Comparison of ENCODE assay signal across 17 cellular contexts in the genomic region with DNA sequence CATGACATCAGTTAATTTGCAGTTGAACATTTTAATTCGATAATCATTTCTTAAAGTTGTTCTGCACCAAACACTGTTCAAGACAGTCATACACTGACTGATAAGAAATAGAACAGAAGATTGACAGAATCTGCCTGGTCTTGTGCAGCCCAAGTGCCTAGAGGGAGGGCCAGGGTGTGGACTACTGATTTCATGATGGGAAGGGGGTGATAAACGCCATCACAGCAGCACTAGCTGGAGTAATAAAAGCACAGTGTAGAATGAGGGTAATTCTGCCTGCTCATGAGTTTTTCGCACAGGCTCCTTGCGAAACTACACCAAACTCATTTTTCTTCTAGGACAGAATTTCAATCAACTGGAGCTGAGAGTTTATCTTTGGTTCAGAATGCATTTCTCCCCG.
A peak's percentile ranks its signal among the peaks of the same experiment; 100 is the strongest.
DNase-seq lines count a peak whose midpoint lies in the region; FAIRE-seq and TF ChIP-seq lines count a peak whose summit lies in the region.
"Had no signal": no experiment of that assay in that cellular context is flagged by ENCODE, and none has a peak within 500 bp of the region (broad histone marks: within the 10 kb centered on the region; RNA-seq: fewer than 3 reads in every experiment).

No MANE protein-coding gene starts in this region.

- H2AFZ ChIP-seq in H1 (ENCODE audit: low read length) (peak overlapping the region; percentile 55; the same call in 1 of the 2 replicates), trophoblast cell (ENCODE audit: insufficient read depth, low read length, poor library complexity) (no peak overlapping the region), osteoblast (ENCODE audit: low read length) (no peak overlapping the region)

- no peak for TF ChIP-seq RAD21 in H1 (IDR thresholded peaks at IDR 0.05 in 1 of 2, conservative IDR thresholded peaks at IDR 0.05 in 1 of 2; ENCODE audit: low read depth in 2 of 2, low read length in 2 of 2)

- H2AK5ac ChIP-seq in H1 (ENCODE audit: low read depth, low read length) = no peak overlapping the region
- no peak overlapping the region for H2AK5ac ChIP-seq in trophoblast cell (ENCODE audit: low read length)

- 94% methylated on average over 4 of the region's 5 CpGs; no CpG with 5 or more reads in 1 of the 2 experiments for WGBS in H1 (ENCODE audit: extremely low coverage in 1 of 2, insufficient coverage in 1 of 2, insufficient read length in 1 of 2, insufficient replicate concordance in 2 of 2, low coverage in 1 of 2, low lambda C conversion rate in 2 of 2, missing lambda C conversion rate in 1 of 2), 2 experiments
- no CpG with 5 or more reads among the region's 5 CpGs for WGBS in trophoblast cell (ENCODE audit: extremely low coverage, insufficient coverage, insufficient read length)

- H3K14ac ChIP-seq in H1 (ENCODE audit: insufficient read length) (no peak overlapping the region), trophoblast cell (ENCODE audit: low read length) (no peak overlapping the region)

- no peaks in the 10 kb centered on the region for H3K36me3 ChIP-seq in H1 (ENCODE audit: control insufficient read depth in 2 of 4, insufficient read depth in 4 of 4, low read length in 3 of 4)
- H3K36me3 ChIP-seq in trophoblast cell (ENCODE audit: control insufficient read depth in 1 of 2, insufficient read depth in 2 of 2, low read length in 2 of 2) = no peaks in the 10 kb centered on the region
- no peaks in the 10 kb centered on the region for H3K36me3 ChIP-seq in osteoblast (ENCODE audit: insufficient read depth, low read length)
- H3K36me3 ChIP-seq: BLaER1 had no signal

- H4K12ac ChIP-seq in trophoblast cell (ENCODE audit: low read depth, low read length) = no peak overlapping the region

- H2BK20ac ChIP-seq in H1 (ENCODE audit: low read length) = no peak overlapping the region

- H3K4me2 ChIP-seq in H1 (ENCODE audit: insufficient read depth in 1 of 2, low read depth in 2 of 2, low read length in 2 of 2) (no peak overlapping the region), trophoblast cell (ENCODE audit: low read length) (no peak overlapping the region), osteoblast (ENCODE audit: insufficient read depth, low read length) (no peak overlapping the region)
- H3K4me2 ChIP-seq: BLaER1 had no signal

- H3K79me2 ChIP-seq in H1 (ENCODE audit: control insufficient read depth in 1 of 2, insufficient read depth in 2 of 2, low read length in 2 of 2) (no peaks in the 10 kb centered on the region), trophoblast cell (ENCODE audit: control insufficient read depth, insufficient read depth, low read length, poor library complexity) (no peaks in the 10 kb centered on the region), osteoblast (ENCODE audit: insufficient read depth, low read length) (no peaks in the 10 kb centered on the region)

- H2BK120ac ChIP-seq in H1 (replicated peaks; ENCODE audit: low read depth, low read length) = no peak overlapping the region
- no peak overlapping the region for H2BK120ac ChIP-seq in trophoblast cell (ENCODE audit: insufficient read depth, low read length, poor library complexity)

- FAIRE-seq in H54 (lab: Jason Lieb, UNC) = peak; percentile 60
- no peak for FAIRE-seq in H1 (lab: Jason Lieb, UNC)
- FAIRE-seq: GM19239 had no signal

- DNase-seq in H54 (ENCODE audit: insufficient read length, low spot score) (no peak), OCI-M1 (lab: John Stamatoyannopoulos, UW) (peak; percentile 38), H1 (ENCODE audit: low read depth in 1 of 2, low spot score in 2 of 2) (no peak), trophoblast cell (no peak), NCI-H146 (lab: John Stamatoyannopoulos, UW) (no peak), osteoblast (ENCODE audit: insufficient read length, low spot score, missing footprints) (no peak), EL (no peak)
- DNase-seq: 8988T; AML-193; Caco-2; CD8-positive, alpha-beta memory T cell; DND-41; GF-D8; H9; HFFc6 had no signal

- H3K27ac ChIP-seq in H1 (ENCODE audit: low read depth, low read length) = no peak overlapping the region
- H3K27ac ChIP-seq in trophoblast cell (ENCODE audit: low read depth, low read length) = no peak overlapping the region
- no peak overlapping the region for H3K27ac ChIP-seq in osteoblast (ENCODE audit: low read depth, low read length)
- H3K27ac ChIP-seq: BLaER1 had no signal

- no peak overlapping the region for H4K8ac ChIP-seq in H1 (ENCODE audit: extremely low read depth, insufficient read depth, low read length)
- H4K8ac ChIP-seq in trophoblast cell (ENCODE audit: low read depth, low read length) = no peak overlapping the region

- H3K4me3 ChIP-seq in H1 (ENCODE audit: extremely low read depth in 1 of 4, insufficient read depth in 2 of 4, low read depth in 3 of 4, low read length in 4 of 4) (no peak overlapping the region), trophoblast cell (ENCODE audit: low read depth, low read length) (no peak overlapping the region), osteoblast (ENCODE audit: insufficient read depth, low read length) (no peak overlapping the region)
- H3K4me3 ChIP-seq: BLaER1 had no signal

- no peak overlapping the region for H3K56ac ChIP-seq in H1 (replicated peaks; ENCODE audit: insufficient read length, low read depth, low read length)

- H2BK12ac ChIP-seq in H1 (ENCODE audit: low read depth, low read length) (no peak overlapping the region), trophoblast cell (ENCODE audit: low read length) (no peak overlapping the region)

- H3K18ac ChIP-seq in H1 (ENCODE audit: extremely low read depth, low read length) = no peak overlapping the region
- H3K18ac ChIP-seq in trophoblast cell (ENCODE audit: low read length) = no peak overlapping the region

- H3K9me3 ChIP-seq in H1 (ENCODE audit: insufficient read depth in 2 of 2, low read depth in 1 of 2, low read length in 1 of 2) = no peaks in the 10 kb centered on the region
- no peaks in the 10 kb centered on the region for H3K9me3 ChIP-seq in trophoblast cell (ENCODE audit: insufficient read depth, low read depth, low read length)
- no peaks in the 10 kb centered on the region for H3K9me3 ChIP-seq in osteoblast (ENCODE audit: low read depth, low read length)
- H3K9me3 ChIP-seq: BLaER1, Caco-2 had no signal

- H2BK15ac ChIP-seq in H1 (ENCODE audit: low read length) = no peak overlapping the region

- H2BK5ac ChIP-seq in H1 (ENCODE audit: low read depth, low read length) (no peak overlapping the region), trophoblast cell (ENCODE audit: low read depth, low read length, poor library complexity) (no peak overlapping the region)

- H4K5ac ChIP-seq in H1 (ENCODE audit: insufficient read length, low read depth, low read length) = no peak overlapping the region

- no peaks in the 10 kb centered on the region for H3K23me2 ChIP-seq in H1 (ENCODE audit: low read depth, low read length)

- TF ChIP-seq CTCF in H1 (IDR thresholded peaks at IDR 0.05; ENCODE audit: control extremely low read depth in 1 of 3, insufficient read depth in 1 of 3, low read depth in 1 of 3, low read length in 3 of 3) = no peak
- TF ChIP-seq CTCF in osteoblast (IDR thresholded peaks at IDR 0.05; ENCODE audit: extremely low read depth, low read depth, low read length) = no peak

- H3K9ac ChIP-seq in H1 (replicated peaks in 1 of 4; ENCODE audit: extremely low read depth in 1 of 4, low read depth in 3 of 4, low read length in 3 of 4) (no peak overlapping the region), trophoblast cell (ENCODE audit: low read length) (no peak overlapping the region)
- H3K9ac ChIP-seq: BLaER1 had no signal

- H3K79me1 ChIP-seq in H1 (ENCODE audit: low read depth, low read length) = no peaks in the 10 kb centered on the region
- H3K79me1 ChIP-seq in trophoblast cell (ENCODE audit: low read length) = peaks cover 3% of the 10 kb centered on the region

- CTCF ChIA-PET in H1 (lab: Charles Lee; ENCODE audit: partially characterized antibody) = interaction anchor here (0.5 kb wide), 1 partner anchor 323 kb away, joined by 4 read pairs; no protein-coding TSS in a partner anchor

- H3K23ac ChIP-seq in H1 (ENCODE audit: insufficient read length) (no peak overlapping the region), trophoblast cell (ENCODE audit: low read length) (peak overlapping the region; percentile 80)

- TF ChIP-seq POLR2A in H54 (IDR thresholded peaks at IDR 0.05; ENCODE audit: low read depth, low read length) (no peak), H1 (IDR thresholded peaks at IDR 0.05; ENCODE audit: control extremely low read depth in 1 of 2, low read depth in 2 of 2, low read length in 2 of 2) (no peak)

- H4K20me1 ChIP-seq in H1 (replicated peaks in 1 of 2; ENCODE audit: control insufficient read depth in 1 of 2, insufficient read depth in 2 of 2, low read length in 2 of 2) (no peaks in the 10 kb centered on the region), osteoblast (ENCODE audit: insufficient read depth, low read length) (no peaks in the 10 kb centered on the region)
- H4K20me1 ChIP-seq: BLaER1 had no signal

- H3K4ac ChIP-seq in H1 (replicated peaks; ENCODE audit: insufficient read length, low read depth, low read length) = no peak overlapping the region
- no peak overlapping the region for H3K4ac ChIP-seq in trophoblast cell (ENCODE audit: low read depth, low read length)

- H3K4me1 ChIP-seq in H1 (replicated peaks in 1 of 4; ENCODE audit: control insufficient read depth in 3 of 4, insufficient read depth in 4 of 4, low read length in 3 of 4) (no peaks in the 10 kb centered on the region), trophoblast cell (ENCODE audit: control insufficient read depth in 1 of 2, insufficient read depth in 2 of 2, low read length in 2 of 2) (peaks cover 0 to 2% of the 10 kb centered on the region in 2 experiments), osteoblast (ENCODE audit: insufficient read depth, low read length) (no peaks in the 10 kb centered on the region)
- H3K4me1 ChIP-seq: BLaER1 had no signal

- H3K27me3 ChIP-seq in H1 (replicated peaks in 1 of 4; ENCODE audit: control insufficient read depth in 3 of 4, extremely low read depth in 1 of 4, insufficient read depth in 3 of 4, low read length in 3 of 4) (no peaks in the 10 kb centered on the region), trophoblast cell (ENCODE audit: insufficient read depth, low read length) (no peaks in the 10 kb centered on the region), osteoblast (ENCODE audit: insufficient read depth, low read length) (no peaks in the 10 kb centered on the region)
- H3K27me3 ChIP-seq: BLaER1 had no signal

- POLR2A ChIA-PET in H1 (lab: Charles Lee; ENCODE audit: partially characterized antibody) = no interaction called here

- TF ChIP-seq EP300 in H1 (IDR thresholded peaks at IDR 0.05; ENCODE audit: borderline replicate concordance in 1 of 2, low read depth in 2 of 2, low read length in 2 of 2) = no peak

- no peak overlapping the region for H4K91ac ChIP-seq in H1 (replicated peaks; ENCODE audit: insufficient read length, low read length)
- no peak overlapping the region for H4K91ac ChIP-seq in trophoblast cell (ENCODE audit: low read depth, low read length)

TF ChIP-seq in H1, 55 proteins besides CTCF, POLR2A, EP300 and RAD21 (continues in another document):
- TF ChIP-seq SIRT6 (IDR thresholded peaks at IDR 0.05; ENCODE audit: low read length) = no peak
- no peak for TF ChIP-seq CHD2 (IDR thresholded peaks at IDR 0.05; ENCODE audit: low read length)
- no peak for TF ChIP-seq POLR2AphosphoS5 (IDR thresholded peaks at IDR 0.05; ENCODE audit: low read depth, low read length)
- TF ChIP-seq CBX5 (IDR thresholded peaks at IDR 0.05; ENCODE audit: low read depth, low read length) = no peak
- TF ChIP-seq RXRA (IDR thresholded peaks at IDR 0.05; ENCODE audit: insufficient read depth, low read depth, low read length) = no peak
